11 cellular contexts compared by ENCODE assay signal in the genomic region with DNA sequence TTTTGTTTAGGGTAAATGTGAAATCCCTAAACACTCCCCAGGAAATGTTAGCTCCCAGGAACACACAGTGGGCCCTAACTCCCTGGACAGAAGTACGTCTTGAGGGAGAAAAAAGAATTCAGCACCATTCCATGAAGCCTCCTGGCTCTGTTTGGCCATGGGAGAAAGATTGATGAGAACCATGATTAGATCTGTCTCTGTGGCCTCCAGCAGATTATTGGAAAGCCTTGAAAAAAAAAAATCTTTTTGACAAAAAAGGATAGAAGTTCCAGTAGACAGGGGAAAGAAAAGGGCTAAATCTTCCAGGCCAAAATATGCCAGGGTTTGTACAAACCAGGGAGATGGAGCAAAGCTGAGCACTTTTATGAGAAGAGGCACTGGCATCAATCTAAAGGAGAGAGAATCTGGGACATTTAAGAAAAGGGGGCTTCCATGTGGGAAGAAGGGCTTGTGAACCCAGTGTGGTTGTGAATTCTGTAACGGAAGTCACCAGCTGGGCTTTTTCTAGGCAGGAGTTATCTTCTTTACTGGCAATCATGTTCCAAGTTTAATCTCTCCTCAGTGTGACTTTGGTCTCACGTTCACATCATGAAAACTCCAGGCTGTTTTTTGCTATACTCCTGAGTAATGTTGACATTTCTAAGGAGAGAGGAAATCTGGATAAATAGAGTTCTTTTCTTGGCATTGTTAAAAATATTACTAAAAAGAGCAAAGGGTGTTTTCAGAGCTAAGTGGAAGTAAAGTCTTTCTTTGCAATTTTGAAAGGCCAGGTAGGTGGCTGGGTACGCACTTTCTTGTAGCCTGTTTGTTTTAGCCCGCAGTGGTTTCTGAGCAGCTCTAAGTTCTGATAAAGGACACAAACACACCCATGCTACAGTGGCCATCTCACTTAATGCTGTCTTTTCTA.
DNase-seq lines count a peak whose midpoint lies in the region; ATAC-seq, FAIRE-seq and TF ChIP-seq lines count a peak whose summit lies in the region.
"Had no signal": no experiment of that assay in that cellular context is flagged by ENCODE, and none has a peak within 500 bp of the region (broad histone marks: within the 10 kb centered on the region; RNA-seq: fewer than 3 reads in every experiment).

No MANE protein-coding gene starts in this region.

- no peaks in the 10 kb centered on the region for H3K36me3 ChIP-seq in heart left ventricle
- no peaks in the 10 kb centered on the region for H3K36me3 ChIP-seq in ovary

- H3K9me3 ChIP-seq in AG04450 (ENCODE audit: control insufficient read depth, insufficient read depth, low read length) = no peaks in the 10 kb centered on the region
- H3K9me3 ChIP-seq in heart left ventricle = no peaks in the 10 kb centered on the region
- H3K9me3 ChIP-seq in ovary = no peaks in the 10 kb centered on the region

- FAIRE-seq in TTC549 (lab: Jason Lieb, UNC) = peak; percentile 98
- FAIRE-seq in RCC 7860 (lab: Jason Lieb, UNC) = no peak
- FAIRE-seq: bronchial epithelial cell had no signal

- H3K4me1 ChIP-seq in heart left ventricle (peaks cover 17 to 87% (median 76%) of the 10 kb centered on the region in 12 donors), ovary (ENCODE audit: insufficient read depth) (peaks cover 32% of the 10 kb centered on the region)

- TF ChIP-seq EP300 in ovary (IDR thresholded peaks at IDR 0.05) = no peak

- ATAC-seq in heart left ventricle = peak; percentile 35 to 53 (median 48)
- ATAC-seq in HG02852 (IDR thresholded peaks at IDR 0.05; ENCODE audit: unreplicated experiment) = no peak

- H3K27ac ChIP-seq in AG04450 (ENCODE audit: low read depth, low read length) (peak overlapping the region; percentile 53), heart left ventricle (peak overlapping the region; percentile 71 to 91 (median 84)), ovary (peak overlapping the region; percentile 60 to 86)

- TF ChIP-seq CTCF in AG04450 (IDR thresholded peaks at IDR 0.05; ENCODE audit: low read depth, low read length) (no peak), heart left ventricle (IDR thresholded peaks at IDR 0.05) (no peak), ovary (IDR thresholded peaks at IDR 0.05) (no peak)

- POLR2A ChIA-PET in AG04450 (lab: Yijun Ruan, JAX) = interaction anchor here (1.8 kb wide), 1 partner anchor 547 kb away, joined by 8 read pairs; the partner anchor contains the start of gene ZFP36L1

- H3K4me3 ChIP-seq in AG04450 (ENCODE audit: low read depth, low read length) (no peak overlapping the region), heart left ventricle (no peak overlapping the region), ovary (no peak overlapping the region)

- no peaks in the 10 kb centered on the region for H3K27me3 ChIP-seq in AG04450 (ENCODE audit: control insufficient read depth, insufficient read depth, low read length)
- H3K27me3 ChIP-seq in heart left ventricle = no peaks in the 10 kb centered on the region
- no peaks in the 10 kb centered on the region for H3K27me3 ChIP-seq in ovary

- intact Hi-C loops in heart left ventricle (cut with DNase I) (loop anchor here in 9 of 10 donors (1.0 to 10.0 kb wide), 12 partner anchors 104 to 571 kb away; partner anchors contain the start of gene ZFP36L1 (in 3 of the 9)), ovary (cut with DNase I) (loop anchor here in 3 of 4 donors (5.0 to 10.0 kb wide), 7 partner anchors 102 to 568 kb away; partner anchors contain the start of gene ZFP36L1 (in 1 of the 3))

- CTCF ChIA-PET in AG04450 (lab: Charles Lee) = interaction anchor here (2.6 to 6.1 kb wide), 2 partner anchors 302 to 312 kb away, joined by 11 to 31 read pairs; no protein-coding TSS in a partner anchor

- no peak for TF ChIP-seq POLR2A in heart left ventricle (IDR thresholded peaks at IDR 0.05)
- no peak for TF ChIP-seq POLR2A in ovary (IDR thresholded peaks at IDR 0.05)

- 17 to 31% (median 21%) methylated on average over 5 of the region's 5 CpGs for WGBS in heart left ventricle, 4 donors
- WGBS in ovary, 3 donors = 7 to 11% (median 8%) methylated on average over 5 of the region's 5 CpGs

- DNase-seq in AG04450 (ENCODE audit: low read depth, low spot score) (no peak), heart left ventricle (peak in 1 of 5 donors; percentile 22), ovary (peak in 1 of 5 donors; percentile 33), DMS79 treated with DMSO at 0.1 percent for 48 hours (lab: John Stamatoyannopoulos, UW) (no peak), GM03348 (ENCODE audit: low spot score) (no peak), RCC 7860 (ENCODE audit: low spot score) (no peak)
- DNase-seq: activated CD4-positive, alpha-beta memory T cell treated with anti-CD3 and anti-CD28 coated beads, Interleukin-2, amount 10 ng/mL, durations not matched to agents 7 days and 5 days; CD4-positive, alpha-beta memory T cell had no signal
